Comparison of ENCODE assay signal across 21 cellular contexts in the genomic region with DNA sequence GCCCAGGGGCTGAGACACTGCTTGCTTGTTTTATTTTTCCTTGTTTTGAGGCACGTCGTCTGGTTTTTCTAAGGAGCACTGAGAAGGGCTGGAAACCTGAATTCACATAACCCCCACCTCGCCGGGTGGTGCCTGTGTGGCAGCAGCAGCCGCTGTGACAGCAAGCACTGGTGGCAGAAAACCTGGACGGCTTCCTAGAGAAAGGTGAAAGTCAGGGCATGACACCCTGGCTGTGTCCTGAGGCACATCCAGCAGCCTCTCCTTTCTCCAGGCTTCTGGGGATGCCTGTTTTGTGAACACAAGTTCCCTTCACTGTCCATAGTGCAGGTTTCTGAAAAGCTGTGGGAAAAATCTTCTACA.
"Had no signal": no experiment of that assay in that cellular context is flagged by ENCODE, and none has a peak within 500 bp of the region (broad histone marks: within the 10 kb centered on the region; RNA-seq: fewer than 3 reads in every experiment).

No MANE protein-coding gene starts in this region.

- H3K9me3 Mint-ChIP-seq: central memory CD8-positive, alpha-beta T cell had no signal

- H3K27ac ChIP-seq: esophagus muscularis mucosa, gastrocnemius medialis, left lung, ovary, psoas muscle, skin epidermis, stomach, thoracic aorta, transverse colon had no signal

- H3K4me1 ChIP-seq: esophagus muscularis mucosa, gastrocnemius medialis, left lung, psoas muscle, stomach, transverse colon had no signal

- H3K4me1 Mint-ChIP-seq: central memory CD8-positive, alpha-beta T cell had no signal

- H3K9me3 ChIP-seq: gastrocnemius medialis, left lung, ovary, psoas muscle, stomach, thoracic aorta, transverse colon had no signal

- H3K27ac Mint-ChIP-seq: nephron progenitor cell had no signal

- ATAC-seq: gastrocnemius medialis, left lung, psoas muscle, sciatic nerve had no signal

- H3K4me3 Mint-ChIP-seq: central memory CD8-positive, alpha-beta T cell; nephron progenitor cell had no signal

- H3K4me3 ChIP-seq: esophagus muscularis mucosa, gastrocnemius medialis, left lung, lung, ovary, psoas muscle, skin epidermis, stomach, thoracic aorta, transverse colon had no signal

- H3K27me3 ChIP-seq: ovary had no signal

- DNase-seq: effector memory CD4-positive, alpha-beta T cell; gastrocnemius medialis; glutamatergic neuron; islet precursor cell; mesenchymal stem cell; midbrain; nephron progenitor cell; ovary; psoas muscle; stimulated activated CD4-positive, alpha-beta T cell treated with anti-CD3 and anti-CD28 coated beads, Interleukin-12 subunit alpha, Interleukin-12 subunit beta, amount 100 ng/mL, for 4 hours; stimulated activated naive CD4-positive, alpha-beta T cell; stomach; substantia nigra; transverse colon had no signal

- H3K36me3 ChIP-seq: esophagus muscularis mucosa, gastrocnemius medialis, left lung, ovary, stomach, thoracic aorta, transverse colon had no signal
